In genomic region chr2:43293744-43294695, GRCh38 we compare ENCODE assay signal across 1 cellular context.
A peak's percentile ranks its signal among the peaks of the same experiment; 100 is the strongest.
TF ChIP-seq lines count a peak whose summit lies in the region.

No MANE protein-coding gene starts in this region.

TF ChIP-seq in GM12878, 131 proteins besides CTCF, POLR2A, EP300 and RAD21 (continued from another document and continues in another):
- TF ChIP-seq SPI1 (IDR thresholded peaks at IDR 0.05; ENCODE audit: borderline replicate concordance, insufficient read depth, low read depth, low read length) (no peak), RELA (IDR thresholded peaks at IDR 0.05; ENCODE audit: borderline replicate concordance, partially characterized antibody) (no peak), DPF2 (IDR thresholded peaks at IDR 0.05) (peak; percentile 95), IRF3 (IDR thresholded peaks at IDR 0.05) (no peak), NBN (IDR thresholded peaks at IDR 0.05) (peak; percentile 61; the same call in 1 of the 2 replicates), SRF (IDR thresholded peaks at IDR 0.05; ENCODE audit: low read depth in 2 of 2, low read length in 2 of 2) (peak in 1 of 2 experiments; percentile 67; a peak in 1 of 4 replicates), SIX5 (IDR thresholded peaks at IDR 0.05; ENCODE audit: low read depth, low read length, severe bottlenecking) (peak; percentile 4), JUND (IDR thresholded peaks at IDR 0.05; ENCODE audit: low read depth, low read length) (peak; percentile 84), SUZ12 (IDR thresholded peaks at IDR 0.05; ENCODE audit: unreplicated experiment) (no peak), BHLHE40 (IDR thresholded peaks at IDR 0.05; ENCODE audit: borderline replicate concordance in 1 of 2, low read depth in 2 of 2, low read length in 1 of 2) (peak; percentile 45 to 48; a peak in 2 of 4 replicates), USF2 (IDR thresholded peaks at IDR 0.05; ENCODE audit: borderline replicate concordance, low read depth, low read length) (no peak; the same call in 1 of the 2 replicates), ETV6 (conservative IDR thresholded peaks at IDR 0.05 in 1 of 2, IDR thresholded peaks at IDR 0.05 in 1 of 2; ENCODE audit: borderline replicate concordance in 1 of 2, low read depth in 1 of 2) (peak in 1 of 2 experiments; percentile 66; a peak in 1 of 4 replicates), YBX1 (IDR thresholded peaks at IDR 0.05) (no peak), ZNF24 (IDR thresholded peaks at IDR 0.05) (peak; percentile 34; the same call in 1 of the 2 replicates), MEF2B (IDR thresholded peaks at IDR 0.05; ENCODE audit: partially characterized antibody, poor library complexity, severe bottlenecking) (peak; percentile 57), MTA3 (IDR thresholded peaks at IDR 0.05; ENCODE audit: borderline replicate concordance, low read length) (peak; percentile 87), MYC (IDR thresholded peaks at IDR 0.05; ENCODE audit: insufficient read depth, insufficient read length, insufficient replicate concordance, low read length, severe bottlenecking) (no peak), E4F1 (IDR thresholded peaks at IDR 0.05; ENCODE audit: borderline replicate concordance, partially characterized antibody) (no peak), MEF2A (IDR thresholded peaks at IDR 0.05; ENCODE audit: insufficient read depth, low read depth, low read length) (peak; percentile 91), MYB (IDR thresholded peaks at IDR 0.05; ENCODE audit: borderline replicate concordance, low read depth, low read length) (no peak), BACH1 (IDR thresholded peaks at IDR 0.05; ENCODE audit: borderline replicate concordance) (peak; percentile 86; the same call in 1 of the 2 replicates), CHD2 (IDR thresholded peaks at IDR 0.05; ENCODE audit: borderline replicate concordance, low read depth, low read length) (0 out of 2 replicates have a peak, but pooled peaks have one; percentile 42), FOXM1 (IDR thresholded peaks at IDR 0.05; ENCODE audit: low read depth, low read length) (peak; percentile 95), ZNF384 (IDR thresholded peaks at IDR 0.05; ENCODE audit: borderline replicate concordance, low read depth, low read length) (no peak), NR2F1 (conservative IDR thresholded peaks at IDR 0.05) (peak; percentile 63), ZNF622 (IDR thresholded peaks at IDR 0.05) (no peak), E2F8 (IDR thresholded peaks at IDR 0.05; ENCODE audit: low read depth, partially characterized antibody) (no peak), TCF7 (IDR thresholded peaks at IDR 0.05; ENCODE audit: borderline replicate concordance) (peak; percentile 80; the same call in 1 of the 2 replicates), RFX5 (IDR thresholded peaks at IDR 0.05; ENCODE audit: low read depth, low read length) (no peak), PRDM15 (CRISPR knock-in tag; IDR thresholded peaks at IDR 0.05) (no peak), KDM1A (IDR thresholded peaks at IDR 0.05; ENCODE audit: borderline replicate concordance) (no peak), STAT1 (conservative IDR thresholded peaks at IDR 0.05) (no peak), PML (IDR thresholded peaks at IDR 0.05; ENCODE audit: low read length) (peak; percentile 70; the same call in 1 of the 2 replicates), MTA2 (IDR thresholded peaks at IDR 0.05; ENCODE audit: low read depth) (peak; percentile 88), EED (IDR thresholded peaks at IDR 0.05; ENCODE audit: low read depth) (peak; percentile 90), ZBED1 (IDR thresholded peaks at IDR 0.05; ENCODE audit: borderline replicate concordance) (peak; percentile 77; the same call in 1 of the 2 replicates), TARDBP (IDR thresholded peaks at IDR 0.05; ENCODE audit: borderline replicate concordance) (0 out of 2 replicates have a peak, but pooled peaks have one; percentile 31), ATF2 (IDR thresholded peaks at IDR 0.05; ENCODE audit: low read length) (peak; percentile 99), NR2C2 (IDR thresholded peaks at IDR 0.05; ENCODE audit: borderline replicate concordance, control insufficient read depth, insufficient read length, low read depth) (no peak)
- TF ChIP-seq, protein P1, sequence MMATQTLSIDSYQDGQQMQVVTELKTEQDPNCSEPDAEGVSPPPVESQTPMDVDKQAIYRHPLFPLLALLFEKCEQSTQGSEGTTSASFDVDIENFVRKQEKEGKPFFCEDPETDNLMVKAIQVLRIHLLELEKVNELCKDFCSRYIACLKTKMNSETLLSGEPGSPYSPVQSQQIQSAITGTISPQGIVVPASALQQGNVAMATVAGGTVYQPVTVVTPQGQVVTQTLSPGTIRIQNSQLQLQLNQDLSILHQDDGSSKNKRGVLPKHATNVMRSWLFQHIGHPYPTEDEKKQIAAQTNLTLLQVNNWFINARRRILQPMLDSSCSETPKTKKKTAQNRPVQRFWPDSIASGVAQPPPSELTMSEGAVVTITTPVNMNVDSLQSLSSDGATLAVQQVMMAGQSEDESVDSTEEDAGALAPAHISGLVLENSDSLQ (IDR thresholded peaks at IDR 0.05) = peak; percentile 40
- TF ChIP-seq, protein P2, sequence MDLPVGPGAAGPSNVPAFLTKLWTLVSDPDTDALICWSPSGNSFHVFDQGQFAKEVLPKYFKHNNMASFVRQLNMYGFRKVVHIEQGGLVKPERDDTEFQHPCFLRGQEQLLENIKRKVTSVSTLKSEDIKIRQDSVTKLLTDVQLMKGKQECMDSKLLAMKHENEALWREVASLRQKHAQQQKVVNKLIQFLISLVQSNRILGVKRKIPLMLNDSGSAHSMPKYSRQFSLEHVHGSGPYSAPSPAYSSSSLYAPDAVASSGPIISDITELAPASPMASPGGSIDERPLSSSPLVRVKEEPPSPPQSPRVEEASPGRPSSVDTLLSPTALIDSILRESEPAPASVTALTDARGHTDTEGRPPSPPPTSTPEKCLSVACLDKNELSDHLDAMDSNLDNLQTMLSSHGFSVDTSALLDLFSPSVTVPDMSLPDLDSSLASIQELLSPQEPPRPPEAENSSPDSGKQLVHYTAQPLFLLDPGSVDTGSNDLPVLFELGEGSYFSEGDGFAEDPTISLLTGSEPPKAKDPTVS (IDR thresholded peaks at IDR 0.05; ENCODE audit: low read depth, low read length) = no peak
- TF ChIP-seq, protein P3, sequence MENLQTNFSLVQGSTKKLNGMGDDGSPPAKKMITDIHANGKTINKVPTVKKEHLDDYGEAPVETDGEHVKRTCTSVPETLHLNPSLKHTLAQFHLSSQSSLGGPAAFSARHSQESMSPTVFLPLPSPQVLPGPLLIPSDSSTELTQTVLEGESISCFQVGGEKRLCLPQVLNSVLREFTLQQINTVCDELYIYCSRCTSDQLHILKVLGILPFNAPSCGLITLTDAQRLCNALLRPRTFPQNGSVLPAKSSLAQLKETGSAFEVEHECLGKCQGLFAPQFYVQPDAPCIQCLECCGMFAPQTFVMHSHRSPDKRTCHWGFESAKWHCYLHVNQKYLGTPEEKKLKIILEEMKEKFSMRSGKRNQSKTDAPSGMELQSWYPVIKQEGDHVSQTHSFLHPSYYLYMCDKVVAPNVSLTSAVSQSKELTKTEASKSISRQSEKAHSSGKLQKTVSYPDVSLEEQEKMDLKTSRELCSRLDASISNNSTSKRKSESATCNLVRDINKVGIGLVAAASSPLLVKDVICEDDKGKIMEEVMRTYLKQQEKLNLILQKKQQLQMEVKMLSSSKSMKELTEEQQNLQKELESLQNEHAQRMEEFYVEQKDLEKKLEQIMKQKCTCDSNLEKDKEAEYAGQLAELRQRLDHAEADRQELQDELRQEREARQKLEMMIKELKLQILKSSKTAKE (IDR thresholded peaks at IDR 0.05; ENCODE audit: low read depth, poor library complexity, severe bottlenecking) = peak; percentile 83
